ENCODE assay signal across 8 cellular contexts in genomic region chr14:94129111-94129757, GRCh38. TPM values are rescaled to one million over a fixed set of nuclear protein-coding genes. Genes with fewer than 3 reads are reported as not detected.
DNase-seq lines count a peak whose midpoint lies in the region; ATAC-seq and TF ChIP-seq lines count a peak whose summit lies in the region.

TSS of gene IFI27L2 (minus strand) at chr14:94129604. CDS start at chr14:94129564, 40 bp downstream.

- peak within 1 kb of the TSS; percentile 80 to 87 for H3K27ac ChIP-seq in coronary artery

- no peaks in the 10 kb centered on the region for H3K9me3 Mint-ChIP-seq in activated CD4-positive, alpha-beta T cell treated with anti-CD3 and anti-CD28 coated beads, Interleukin-2, amount 10 ng/mL, durations not matched to agents 24 days and 14 days

- H3K4me3 ChIP-seq in coronary artery = peak within 1 kb of the TSS; percentile 77

- H3K4me1 Mint-ChIP-seq in activated CD4-positive, alpha-beta T cell treated with anti-CD3 and anti-CD28 coated beads, Interleukin-2, amount 10 ng/mL, durations not matched to agents 24 days and 14 days = peaks cover 24% of the 10 kb centered on the region

- TF ChIP-seq CTCF in coronary artery (IDR thresholded peaks at IDR 0.05) = no peak

- peaks cover 20% of the 10 kb centered on the region for H3K27me3 Mint-ChIP-seq in activated CD4-positive, alpha-beta T cell treated with anti-CD3 and anti-CD28 coated beads, Interleukin-2, amount 10 ng/mL, durations not matched to agents 24 days and 14 days

- DNase-seq in AG08395 (ENCODE audit: low spot score) (peak; percentile 91), NCI-H510A (lab: John Stamatoyannopoulos, UW) (peak; percentile 76), coronary artery (ENCODE audit: low spot score) (peak; percentile 85), left lobe of liver (ENCODE audit: low spot score) (peak; percentile 44)
- DNase-seq in activated CD4-positive, alpha-beta T cell treated with anti-CD3 and anti-CD28 coated beads, Interleukin-2, amount 10 ng/mL, durations not matched to agents 24 days and 14 days = peak; percentile 91
- peak; percentile 68 to 77 for DNase-seq in stimulated activated CD4-positive, alpha-beta T cell treated with anti-CD3 and anti-CD28 coated beads, Interleukin-2, amount 100 ng/mL, for 24 hours

- ATAC-seq in GM18868 (IDR thresholded peaks at IDR 0.05; ENCODE audit: unreplicated experiment) (peak; percentile 93), HG03103 (IDR thresholded peaks at IDR 0.05; ENCODE audit: low read depth, unreplicated experiment) (peak; percentile 91), left lobe of liver (peak; percentile 71)

- peak within 1 kb of the TSS; percentile 96 for H3K4me3 Mint-ChIP-seq in activated CD4-positive, alpha-beta T cell treated with anti-CD3 and anti-CD28 coated beads, Interleukin-2, amount 10 ng/mL, durations not matched to agents 24 days and 14 days

- H3K36me3 Mint-ChIP-seq in activated CD4-positive, alpha-beta T cell treated with anti-CD3 and anti-CD28 coated beads, Interleukin-2, amount 10 ng/mL, durations not matched to agents 24 days and 14 days (ENCODE audit: low read depth) = peaks cover 3% of the 10 kb centered on the region

- intact Hi-C loops in activated CD4-positive, alpha-beta T cell treated with anti-CD3 and anti-CD28 coated beads, Interleukin-2, amount 10 ng/mL, durations not matched to agents 24 days and 14 days (cut with micrococcal nuclease) = loop anchor here (1.0 to 2.0 kb wide), 4 partner anchors 45 to 93 kb away; partner anchors contain the start of genes DDX24, IFI27L1 and PPP4R4

- peak within 1 kb of the TSS; percentile 91 for H3K27ac Mint-ChIP-seq in activated CD4-positive, alpha-beta T cell treated with anti-CD3 and anti-CD28 coated beads, Interleukin-2, amount 10 ng/mL, durations not matched to agents 24 days and 14 days

RNA-seq across cellular contexts. Expression of gene IFI27L2, which starts in this region (rescaled TPM):
- total RNA-seq in activated CD4-positive, alpha-beta T cell treated with anti-CD3 and anti-CD28 coated beads, Interleukin-2, amount 10 ng/mL, durations not matched to agents 24 days and 14 days = 37.3 and 38.8 TPM in 2 replicates
- total RNA-seq in left lobe of liver = 1.2 TPM

Comparison
In these comparisons a context has a peak if more than half of its experiments do, and no peak if none do; other contexts are left out.
1. Peak in every context shown above with its lines: DNase-seq, ATAC-seq, H3K4me3 ChIP-seq and H3K27ac ChIP-seq.
2. RNA of gene IFI27L2 (total RNA-seq): 37.3 to 38.8 TPM in activated CD4-positive, alpha-beta T cell treated with anti-CD3 and anti-CD28 coated beads, Interleukin-2, amount 10 ng/mL, durations not matched to agents 24 days and 14 days; 1.2 TPM in left lobe of liver (single experiment); every median in the first group is over 10 times any median in the second.